ENCODE assay signal across 24 cellular contexts in the genomic region with DNA sequence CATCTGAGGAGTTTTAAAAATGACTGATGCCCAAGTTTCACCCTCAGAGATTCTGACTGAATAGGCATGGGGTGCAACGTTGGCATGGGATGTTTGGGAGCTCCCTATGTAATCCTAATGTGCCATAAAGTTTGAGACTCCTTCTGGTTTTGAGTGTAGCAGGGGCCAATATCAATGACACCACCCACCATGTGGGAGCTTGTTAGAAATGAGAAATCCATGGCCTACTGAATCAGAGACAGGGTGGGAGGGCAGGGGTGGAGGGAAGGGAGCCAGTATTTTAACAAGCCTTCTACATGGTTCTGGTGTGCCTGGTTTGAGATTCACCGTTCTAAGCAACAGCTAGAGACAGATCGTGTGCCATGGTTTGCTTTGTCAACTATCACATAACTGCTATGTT.
"Had no signal": no experiment of that assay in that cellular context is flagged by ENCODE, and none has a peak within 500 bp of the region (broad histone marks: within the 10 kb centered on the region; RNA-seq: fewer than 3 reads in every experiment).

No MANE protein-coding gene starts in this region.

- ATAC-seq: gastrocnemius medialis, psoas muscle, SK-N-SH treated with all-trans-retinoic acid at 6 μM for 48 hours, T-cell, upper lobe of right lung had no signal

- DNase-seq: activated CD4-positive, alpha-beta T cell treated with anti-CD3 and anti-CD28 coated beads for 1 hour; activated CD8-positive, alpha-beta T cell treated with anti-CD3 and anti-CD28 coated beads for 36 hours; activated naive CD4-positive, alpha-beta T cell; cerebellar nuclear complex; esophagus squamous epithelium; gastrocnemius medialis; hypothalamus; left ventricle myocardium inferior; ovary; psoas muscle; SIG-M5; stimulated activated CD4-positive, alpha-beta T cell treated with anti-CD3 and anti-CD28 coated beads, Interleukin-4, amount 100 ng/mL, for 4 hours; substantia nigra; T-cell; thyroid gland; upper lobe of right lung; WERI-Rb-1 had no signal

- H3K27me3 ChIP-seq: esophagus squamous epithelium, gastrocnemius medialis, ovary, right atrium auricular region, spleen, thyroid gland, upper lobe of right lung had no signal

- H3K4me3 Mint-ChIP-seq: activated CD8-positive, alpha-beta T cell treated with anti-CD3 and anti-CD28 coated beads for 36 hours; nephron; T-cell had no signal

- H3K36me3 ChIP-seq: esophagus squamous epithelium, gastrocnemius medialis, left ventricle myocardium inferior, neutrophil, ovary, right atrium auricular region, spleen, thyroid gland, upper lobe of right lung, WERI-Rb-1 had no signal

- H3K4me3 ChIP-seq: coronary artery, esophagus squamous epithelium, gastrocnemius medialis, left ventricle myocardium inferior, ovary, psoas muscle, right atrium auricular region, spleen, thyroid gland, upper lobe of right lung had no signal

- H3K27ac ChIP-seq: coronary artery, esophagus squamous epithelium, gastrocnemius medialis, left ventricle myocardium inferior, neutrophil, ovary, psoas muscle, right atrium auricular region, spleen, thyroid gland, upper lobe of right lung, WERI-Rb-1 had no signal

- H3K9me3 Mint-ChIP-seq: activated CD8-positive, alpha-beta T cell treated with anti-CD3 and anti-CD28 coated beads for 36 hours; activated T-helper 2 cell treated with anti-CD3 and anti-CD28 coated beads, Interferon-gamma antibody, Interleukin-2, Interleukin-4, amounts not matched to agents 10 μg/mL and 5 μg/mL and 100 μg/mL, durations not matched to agents 14 hours and 24 hours and 36 hours; T-cell had no signal

- H3K4me1 Mint-ChIP-seq: nephron had no signal

- H3K9me3 ChIP-seq: esophagus squamous epithelium, gastrocnemius medialis, left ventricle myocardium inferior, neutrophil, ovary, psoas muscle, right atrium auricular region, spleen, thyroid gland, upper lobe of right lung had no signal

- H3K27ac Mint-ChIP-seq: activated CD8-positive, alpha-beta T cell treated with anti-CD3 and anti-CD28 coated beads for 36 hours; activated T-helper 2 cell treated with anti-CD3 and anti-CD28 coated beads, Interferon-gamma antibody, Interleukin-2, Interleukin-4, amounts not matched to agents 10 μg/mL and 5 μg/mL and 100 μg/mL, durations not matched to agents 14 hours and 24 hours and 36 hours; nephron had no signal

- H3K27me3 Mint-ChIP-seq: activated CD8-positive, alpha-beta T cell treated with anti-CD3 and anti-CD28 coated beads for 36 hours; T-cell had no signal

- H3K4me1 ChIP-seq: gastrocnemius medialis, left ventricle myocardium inferior, psoas muscle, right atrium auricular region had no signal
